In genomic region chr15:64093627-64094417, GRCh38 we compare ENCODE assay signal across 1 cellular context.
TF ChIP-seq lines count a peak whose summit lies in the region.

Gene CIAO2A (minus strand): TSS chr15:64093838. CDS start chr15:64093768, 70 bp downstream.

TF ChIP-seq in K562, 482 proteins besides CTCF, POLR2A, EP300 and RAD21 (continued from another document and continues in another):
- TF ChIP-seq, protein P1, sequence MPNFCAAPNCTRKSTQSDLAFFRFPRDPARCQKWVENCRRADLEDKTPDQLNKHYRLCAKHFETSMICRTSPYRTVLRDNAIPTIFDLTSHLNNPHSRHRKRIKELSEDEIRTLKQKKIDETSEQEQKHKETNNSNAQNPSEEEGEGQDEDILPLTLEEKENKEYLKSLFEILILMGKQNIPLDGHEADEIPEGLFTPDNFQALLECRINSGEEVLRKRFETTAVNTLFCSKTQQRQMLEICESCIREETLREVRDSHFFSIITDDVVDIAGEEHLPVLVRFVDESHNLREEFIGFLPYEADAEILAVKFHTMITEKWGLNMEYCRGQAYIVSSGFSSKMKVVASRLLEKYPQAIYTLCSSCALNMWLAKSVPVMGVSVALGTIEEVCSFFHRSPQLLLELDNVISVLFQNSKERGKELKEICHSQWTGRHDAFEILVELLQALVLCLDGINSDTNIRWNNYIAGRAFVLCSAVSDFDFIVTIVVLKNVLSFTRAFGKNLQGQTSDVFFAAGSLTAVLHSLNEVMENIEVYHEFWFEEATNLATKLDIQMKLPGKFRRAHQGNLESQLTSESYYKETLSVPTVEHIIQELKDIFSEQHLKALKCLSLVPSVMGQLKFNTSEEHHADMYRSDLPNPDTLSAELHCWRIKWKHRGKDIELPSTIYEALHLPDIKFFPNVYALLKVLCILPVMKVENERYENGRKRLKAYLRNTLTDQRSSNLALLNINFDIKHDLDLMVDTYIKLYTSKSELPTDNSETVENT (CRISPR knock-in tag; IDR thresholded peaks at IDR 0.05): no peak
- TF ChIP-seq, protein P2, sequence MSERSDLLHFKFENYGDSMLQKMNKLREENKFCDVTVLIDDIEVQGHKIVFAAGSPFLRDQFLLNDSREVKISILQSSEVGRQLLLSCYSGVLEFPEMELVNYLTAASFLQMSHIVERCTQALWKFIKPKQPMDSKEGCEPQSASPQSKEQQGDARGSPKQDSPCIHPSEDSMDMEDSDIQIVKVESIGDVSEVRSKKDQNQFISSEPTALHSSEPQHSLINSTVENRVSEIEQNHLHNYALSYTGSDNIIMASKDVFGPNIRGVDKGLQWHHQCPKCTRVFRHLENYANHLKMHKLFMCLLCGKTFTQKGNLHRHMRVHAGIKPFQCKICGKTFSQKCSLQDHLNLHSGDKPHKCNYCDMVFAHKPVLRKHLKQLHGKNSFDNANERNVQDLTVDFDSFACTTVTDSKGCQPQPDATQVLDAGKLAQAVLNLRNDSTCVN (CRISPR knock-in tag; IDR thresholded peaks at IDR 0.05): no peak
- TF ChIP-seq TBL1XR1 (IDR thresholded peaks at IDR 0.05; ENCODE audit: low read length in 2 of 2) (peak in 1 of 2 experiments; percentile 7; a peak in 2 of 4 replicates), ZNF57 (CRISPR knock-in tag; IDR thresholded peaks at IDR 0.05) (no peak), MYNN (IDR thresholded peaks at IDR 0.05) (no peak), MYNN (CRISPR knock-in tag; IDR thresholded peaks at IDR 0.05) (no peak), HNRNPLL (IDR thresholded peaks at IDR 0.05; ENCODE audit: low read depth, low read length, poor library complexity, severe bottlenecking) (no peak), SP1 (CRISPR knock-in tag; IDR thresholded peaks at IDR 0.05) (peak; percentile 42; the same call in 1 of the 2 replicates), CTCFL (IDR thresholded peaks at IDR 0.05; ENCODE audit: borderline replicate concordance, insufficient read depth, low read depth, low read length, poor library complexity, severe bottlenecking) (no peak), ZNF766 (CRISPR knock-in tag; conservative IDR thresholded peaks at IDR 0.05) (peak; percentile 91), HDAC1 (IDR thresholded peaks at IDR 0.05) (no peak; a peak in 1 of 4 replicates), ZNF174 (CRISPR knock-in tag; IDR thresholded peaks at IDR 0.05) (no peak), ZNF696 (CRISPR knock-in tag; conservative IDR thresholded peaks at IDR 0.05) (no peak), KDM1A (IDR thresholded peaks at IDR 0.05) (no peak), NONO (IDR thresholded peaks at IDR 0.05; ENCODE audit: low read depth in 2 of 2, low read length in 1 of 2) (no peak), HMG20A (CRISPR knock-in tag; conservative IDR thresholded peaks at IDR 0.05) (no peak), NUFIP1 (IDR thresholded peaks at IDR 0.05; ENCODE audit: partially characterized antibody) (no peak), ETS2 (tag; IDR thresholded peaks at IDR 0.05; ENCODE audit: borderline replicate concordance, poor library complexity, severe bottlenecking) (no peak), LARP7 (IDR thresholded peaks at IDR 0.05) (no peak), ARID1B (IDR thresholded peaks at IDR 0.05) (no peak; the same call in 1 of the 2 replicates), SMARCE1 (IDR thresholded peaks at IDR 0.05) (no peak), ARHGAP35 (IDR thresholded peaks at IDR 0.05; ENCODE audit: partially characterized antibody) (no peak), HLTF (IDR thresholded peaks at IDR 0.05) (no peak; the same call in 1 of the 2 replicates), BRF1 (IDR thresholded peaks at IDR 0.05; ENCODE audit: borderline replicate concordance, extremely low read depth, insufficient read length) (no peak), TRIM24 (IDR thresholded peaks at IDR 0.05) (0 out of 4 replicates have a peak, but pooled peaks of 1 of the 2 experiments have one; percentile 13), SRSF7 (optimal IDR thresholded peaks at IDR 0.05; ENCODE audit: low read depth, low read length) (no peak), ZNF717 (CRISPR knock-in tag; IDR thresholded peaks at IDR 0.05) (no peak), HOMEZ (CRISPR knock-in tag; IDR thresholded peaks at IDR 0.05) (no peak), SAFB (IDR thresholded peaks at IDR 0.05; ENCODE audit: borderline replicate concordance, low read depth, low read length) (no peak), E4F1 (CRISPR knock-in tag; IDR thresholded peaks at IDR 0.05; ENCODE audit: borderline replicate concordance) (no peak), HMG20B (CRISPR knock-in tag; IDR thresholded peaks at IDR 0.05) (no peak), SIRT6 (IDR thresholded peaks at IDR 0.05; ENCODE audit: low read depth, low read length) (no peak), MXI1 (IDR thresholded peaks at IDR 0.05; ENCODE audit: low read depth, low read length) (no peak), PRMT5 (CRISPR knock-in tag; IDR thresholded peaks at IDR 0.05) (no peak), HMBOX1 (IDR thresholded peaks at IDR 0.05) (no peak; the same call in none of the 2 replicates), MCM3 (IDR thresholded peaks at IDR 0.05) (no peak)
- TF ChIP-seq, protein P3, sequence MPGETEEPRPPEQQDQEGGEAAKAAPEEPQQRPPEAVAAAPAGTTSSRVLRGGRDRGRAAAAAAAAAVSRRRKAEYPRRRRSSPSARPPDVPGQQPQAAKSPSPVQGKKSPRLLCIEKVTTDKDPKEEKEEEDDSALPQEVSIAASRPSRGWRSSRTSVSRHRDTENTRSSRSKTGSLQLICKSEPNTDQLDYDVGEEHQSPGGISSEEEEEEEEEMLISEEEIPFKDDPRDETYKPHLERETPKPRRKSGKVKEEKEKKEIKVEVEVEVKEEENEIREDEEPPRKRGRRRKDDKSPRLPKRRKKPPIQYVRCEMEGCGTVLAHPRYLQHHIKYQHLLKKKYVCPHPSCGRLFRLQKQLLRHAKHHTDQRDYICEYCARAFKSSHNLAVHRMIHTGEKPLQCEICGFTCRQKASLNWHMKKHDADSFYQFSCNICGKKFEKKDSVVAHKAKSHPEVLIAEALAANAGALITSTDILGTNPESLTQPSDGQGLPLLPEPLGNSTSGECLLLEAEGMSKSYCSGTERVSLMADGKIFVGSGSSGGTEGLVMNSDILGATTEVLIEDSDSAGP (CRISPR knock-in tag; IDR thresholded peaks at IDR 0.05): no peak
- TF ChIP-seq, protein P4, sequence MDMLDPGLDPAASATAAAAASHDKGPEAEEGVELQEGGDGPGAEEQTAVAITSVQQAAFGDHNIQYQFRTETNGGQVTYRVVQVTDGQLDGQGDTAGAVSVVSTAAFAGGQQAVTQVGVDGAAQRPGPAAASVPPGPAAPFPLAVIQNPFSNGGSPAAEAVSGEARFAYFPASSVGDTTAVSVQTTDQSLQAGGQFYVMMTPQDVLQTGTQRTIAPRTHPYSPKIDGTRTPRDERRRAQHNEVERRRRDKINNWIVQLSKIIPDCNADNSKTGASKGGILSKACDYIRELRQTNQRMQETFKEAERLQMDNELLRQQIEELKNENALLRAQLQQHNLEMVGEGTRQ (CRISPR knock-in tag; IDR thresholded peaks at IDR 0.05): no peak
